In genomic region chr2:97848347-97848746, GRCh38 we compare ENCODE assay signal across 24 cellular contexts.
"Had no signal": no experiment of that assay in that cellular context is flagged by ENCODE, and none has a peak within 500 bp of the region (broad histone marks: within the 10 kb centered on the region; RNA-seq: fewer than 3 reads in every experiment).

No MANE protein-coding gene starts in this region.

- H3K27ac Mint-ChIP-seq: activated CD4-positive, alpha-beta memory T cell treated with anti-CD3 and anti-CD28 coated beads, Interleukin-2, amount 10 ng/mL, durations not matched to agents 7 days and 5 days; activated CD4-positive, alpha-beta T cell treated with anti-CD3 and anti-CD28 coated beads, Interleukin-2, amount 10 ng/mL, durations not matched to agents 7 days and 5 days; activated naive CD4-positive, alpha-beta T cell treated with anti-CD3 and anti-CD28 coated beads, Interleukin-2, amount 10 ng/mL, durations not matched to agents 7 days and 5 days; activated naive CD8-positive, alpha-beta T cell treated with anti-CD3 and anti-CD28 coated beads, Interleukin-2, amount 10 ng/mL, durations not matched to agents 7 days and 5 days; activated T-cell treated with anti-CD3 and anti-CD28 coated beads, Interleukin-2, amount 50 U/mL, for 24 hours; endodermal cell; memory B cell; T-helper 1 cell treated with Interleukin-12 subunit alpha and Interleukin-12 subunit beta and Interleukin-4 antibody, amounts not matched to agents 30 μg/mL and 1 μg/mL, for 36 hours had no signal

- H3K27me3 ChIP-seq: brain microvascular endothelial cell, gastroesophageal sphincter, spleen, suprapubic skin, tibial artery, upper lobe of right lung had no signal

- DNase-seq: activated CD4-positive, alpha-beta memory T cell treated with anti-CD3 and anti-CD28 coated beads, Interleukin-2, amount 10 ng/mL, durations not matched to agents 7 days and 5 days; activated CD4-positive, alpha-beta T cell treated with anti-CD3 and anti-CD28 coated beads for 1 hour; activated CD4-positive, alpha-beta T cell treated with anti-CD3 and anti-CD28 coated beads, Interleukin-2, amount 10 ng/mL, durations not matched to agents 7 days and 5 days; activated CD8-positive, alpha-beta memory T cell treated with anti-CD3 and anti-CD28 coated beads, Interleukin-2, amount 50 U/mL, for 48 hours; activated gamma-delta T cell; activated naive CD4-positive, alpha-beta T cell treated with anti-CD3 and anti-CD28 coated beads, Interleukin-2, amount 10 ng/mL, durations not matched to agents 7 days and 5 days; activated naive CD8-positive, alpha-beta T cell treated with anti-CD3 and anti-CD28 coated beads, Interleukin-2, amount 10 ng/mL, durations not matched to agents 7 days and 5 days; activated T-cell treated with anti-CD3 and anti-CD28 coated beads, Interleukin-2, amount 50 U/mL, for 24 hours; brain microvascular endothelial cell; central memory CD4-positive, alpha-beta T cell; endodermal cell; hippocampal formation; kidney; left colon; naive thymus-derived CD8-positive, alpha-beta T cell; right cardiac atrium; spleen; stimulated activated naive CD4-positive, alpha-beta T cell; tibial artery; upper lobe of right lung had no signal

- H3K27me3 Mint-ChIP-seq: activated CD4-positive, alpha-beta memory T cell treated with anti-CD3 and anti-CD28 coated beads, Interleukin-2, amount 10 ng/mL, durations not matched to agents 7 days and 5 days; activated CD4-positive, alpha-beta T cell treated with anti-CD3 and anti-CD28 coated beads, Interleukin-2, amount 10 ng/mL, durations not matched to agents 7 days and 5 days; activated naive CD4-positive, alpha-beta T cell treated with anti-CD3 and anti-CD28 coated beads, Interleukin-2, amount 10 ng/mL, durations not matched to agents 7 days and 5 days; activated naive CD8-positive, alpha-beta T cell treated with anti-CD3 and anti-CD28 coated beads, Interleukin-2, amount 10 ng/mL, durations not matched to agents 7 days and 5 days; activated T-cell treated with anti-CD3 and anti-CD28 coated beads, Interleukin-2, amount 50 U/mL, for 24 hours; memory B cell; naive thymus-derived CD8-positive, alpha-beta T cell had no signal

- H3K4me3 Mint-ChIP-seq: activated CD4-positive, alpha-beta memory T cell treated with anti-CD3 and anti-CD28 coated beads, Interleukin-2, amount 10 ng/mL, durations not matched to agents 7 days and 5 days; activated CD4-positive, alpha-beta T cell treated with anti-CD3 and anti-CD28 coated beads, Interleukin-2, amount 10 ng/mL, durations not matched to agents 7 days and 5 days; activated naive CD4-positive, alpha-beta T cell treated with anti-CD3 and anti-CD28 coated beads, Interleukin-2, amount 10 ng/mL, durations not matched to agents 7 days and 5 days; activated naive CD8-positive, alpha-beta T cell treated with anti-CD3 and anti-CD28 coated beads, Interleukin-2, amount 10 ng/mL, durations not matched to agents 7 days and 5 days; activated T-cell treated with anti-CD3 and anti-CD28 coated beads, Interleukin-2, amount 50 U/mL, for 24 hours; endodermal cell; memory B cell; naive thymus-derived CD8-positive, alpha-beta T cell; T-helper 1 cell treated with Interleukin-12 subunit alpha and Interleukin-12 subunit beta and Interleukin-4 antibody, amounts not matched to agents 30 μg/mL and 1 μg/mL, for 36 hours had no signal

- H3K9me3 Mint-ChIP-seq: activated CD4-positive, alpha-beta memory T cell treated with anti-CD3 and anti-CD28 coated beads, Interleukin-2, amount 10 ng/mL, durations not matched to agents 7 days and 5 days; activated CD4-positive, alpha-beta T cell treated with anti-CD3 and anti-CD28 coated beads, Interleukin-2, amount 10 ng/mL, durations not matched to agents 7 days and 5 days; activated naive CD4-positive, alpha-beta T cell treated with anti-CD3 and anti-CD28 coated beads, Interleukin-2, amount 10 ng/mL, durations not matched to agents 7 days and 5 days; activated naive CD8-positive, alpha-beta T cell treated with anti-CD3 and anti-CD28 coated beads, Interleukin-2, amount 10 ng/mL, durations not matched to agents 7 days and 5 days; activated T-cell treated with anti-CD3 and anti-CD28 coated beads, Interleukin-2, amount 50 U/mL, for 24 hours; endodermal cell; memory B cell; naive thymus-derived CD8-positive, alpha-beta T cell; T-helper 1 cell treated with Interleukin-12 subunit alpha and Interleukin-12 subunit beta and Interleukin-4 antibody, amounts not matched to agents 30 μg/mL and 1 μg/mL, for 36 hours had no signal

- ATAC-seq: gastroesophageal sphincter; left colon; naive thymus-derived CD8-positive, alpha-beta T cell; right cardiac atrium; upper lobe of right lung had no signal

- H3K36me3 ChIP-seq: brain microvascular endothelial cell, suprapubic skin, tibial artery, upper lobe of right lung had no signal

- H3K4me3 ChIP-seq: gastroesophageal sphincter, spleen, suprapubic skin, tibial artery, upper lobe of right lung had no signal

- H3K27ac ChIP-seq: brain microvascular endothelial cell, gastroesophageal sphincter, spleen, suprapubic skin, tibial artery, upper lobe of right lung had no signal

- H3K9me3 ChIP-seq: gastroesophageal sphincter, spleen, suprapubic skin, tibial artery, upper lobe of right lung had no signal

- H3K4me1 ChIP-seq: gastroesophageal sphincter, upper lobe of right lung had no signal
